ENCODE assay signal across 9 cellular contexts in the genomic region with DNA sequence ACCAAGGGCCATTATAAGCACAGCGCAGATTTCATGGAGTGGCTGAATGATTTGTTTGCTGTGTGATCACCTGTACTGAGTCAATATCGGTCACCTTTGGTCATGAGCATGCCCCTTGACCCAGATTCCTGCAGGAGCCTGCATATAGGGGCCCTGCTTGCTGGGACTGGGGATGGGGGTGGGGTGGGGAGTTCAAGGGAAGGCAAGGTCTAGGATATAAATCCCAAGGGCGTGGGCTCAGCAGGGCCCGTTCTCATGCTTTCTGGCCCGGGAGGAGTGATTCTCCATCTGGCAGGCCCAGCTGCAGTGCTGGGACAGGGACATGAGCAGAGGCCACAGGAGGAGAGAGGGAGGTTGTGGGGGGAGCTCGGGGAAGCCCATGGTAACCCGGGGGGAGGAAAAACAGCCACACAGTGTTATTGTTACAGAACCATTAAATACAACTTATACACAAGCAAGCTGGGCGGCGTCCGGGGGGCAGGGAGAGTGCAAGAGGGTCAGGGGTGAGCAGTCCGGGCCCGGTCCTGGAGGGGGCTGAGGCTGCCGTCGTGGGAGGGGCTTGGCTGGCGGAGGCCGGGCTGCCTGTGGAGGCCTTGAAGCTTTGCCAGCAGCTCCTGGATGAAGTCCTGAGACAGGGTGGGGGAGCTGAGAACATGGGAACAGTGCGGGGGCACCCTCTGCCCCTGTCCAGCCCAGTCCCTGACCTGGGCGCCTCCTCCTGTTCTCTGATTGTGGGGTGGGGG. TPM values are rescaled to one million over a fixed set of nuclear protein-coding genes. Genes with fewer than 3 reads are reported as not detected.
DNase-seq lines count a peak whose midpoint lies in the region; ATAC-seq and TF ChIP-seq lines count a peak whose summit lies in the region.
"Had no signal": no experiment of that assay in that cellular context is flagged by ENCODE, and none has a peak within 500 bp of the region (broad histone marks: within the 10 kb centered on the region; RNA-seq: fewer than 3 reads in every experiment).

No MANE protein-coding gene starts in this region.

- CTCF ChIA-PET in HEK293T (lab: Yijun Ruan, JAX): no interaction called here

- no peak overlapping the region for H3K14ac ChIP-seq in H9 (ENCODE audit: insufficient read depth, low read length)

- H3K56ac ChIP-seq in H9 (ENCODE audit: insufficient read length, low read depth, low read length): no peak overlapping the region

- H3K36me3 ChIP-seq in iPS-18a (ENCODE audit: control insufficient read depth, low read depth, low read length): no peaks in the 10 kb centered on the region
- H3K36me3 ChIP-seq: SJSA1 had no signal

- H3K9ac ChIP-seq in H9 (ENCODE audit: extremely low read depth, insufficient read length, low read length): no peak overlapping the region
- H3K9ac ChIP-seq in iPS-18a (ENCODE audit: low read length): peak overlapping the region; percentile 17

- WGBS in H9 (ENCODE audit: extremely low coverage, insufficient read length, low lambda C conversion rate): no CpG with 5 or more reads among the region's 18 CpGs

- H2BK12ac ChIP-seq in H9 (ENCODE audit: insufficient read length, low read depth, low read length): no peak overlapping the region

- TF ChIP-seq CTCF in H9 (conservative IDR thresholded peaks at IDR 0.05) (no peak), brain (conservative IDR thresholded peaks at IDR 0.05) (no peak)

- H2BK15ac ChIP-seq in H9 (ENCODE audit: low read depth, low read length): no peak overlapping the region

- no peaks in the 10 kb centered on the region; a peak in 2 of 7 replicates for H3K36me3 Mint-ChIP-seq in H9 (ENCODE audit: insufficient read depth in 1 of 3, low read depth in 3 of 3)
- no peaks in the 10 kb centered on the region for H3K36me3 Mint-ChIP-seq in brain

- H2AFZ ChIP-seq in H9 (ENCODE audit: low read length): no peak overlapping the region

- H3T11ph ChIP-seq in H9 (ENCODE audit: low read length): no peak overlapping the region

- no peak overlapping the region for H2BK5ac ChIP-seq in H9 (ENCODE audit: insufficient read length, low read length)

- no peak overlapping the region for H4K91ac ChIP-seq in H9 (ENCODE audit: insufficient read length, low read depth, low read length)

- peak overlapping the region; percentile 44 for H3K4me3 ChIP-seq in iPS-18a (ENCODE audit: low read length)
- H3K4me3 ChIP-seq: SJSA1 had no signal

- H3K9me3 Mint-ChIP-seq in H9 (no peaks in the 10 kb centered on the region; a peak in 1 of 5 replicates), brain (peaks cover 0 to 6% (median 0%) of the 10 kb centered on the region in 5 experiments)

- DNase-seq in H9 (peak; percentile 55), retina (peak; percentile 47), SKM-1 treated with dmso at 0.1 percent for 144 hours (lab: John Stamatoyannopoulos, UW; ENCODE audit: unreplicated experiment) (no peak), HEK293T (ENCODE audit: extremely low spot score) (no peak), HUDEP-2 (lab: John Stamatoyannopoulos, UW; ENCODE audit: unreplicated experiment in 76 of 76) (no peak)

- no peak overlapping the region for H2BK20ac ChIP-seq in H9 (ENCODE audit: low read depth, low read length, poor library complexity, severe bottlenecking)

- H3K79me2 ChIP-seq in H9 (ENCODE audit: insufficient read depth, low read length): no peaks in the 10 kb centered on the region

- peaks cover 3% of the 10 kb centered on the region; the same call in 1 of the 2 replicates for H3K4me1 ChIP-seq in H9 (ENCODE audit: insufficient read depth, low read length)
- H3K4me1 ChIP-seq in iPS-18a (ENCODE audit: control insufficient read depth, low read depth, low read length): peaks cover 31% of the 10 kb centered on the region

- peak overlapping the region in 1 of 2 experiments; percentile 68; a peak in 3 of 5 replicates for H3K4me3 Mint-ChIP-seq in H9
- H3K4me3 Mint-ChIP-seq in brain: peak overlapping the region; percentile 21 to 67 (median 57)

- H3K18ac ChIP-seq in H9 (ENCODE audit: insufficient read length, low read depth, low read length): no peak overlapping the region

- no peak for ATAC-seq in GM18909 (IDR thresholded peaks at IDR 0.05; ENCODE audit: poor library complexity, unreplicated experiment)

- no peaks in the 10 kb centered on the region for H3K79me1 ChIP-seq in H9 (ENCODE audit: insufficient read depth, low read depth, low read length, poor library complexity, severe bottlenecking)

- POLR2A ChIA-PET in HEK293T (lab: Yijun Ruan, JAX): no interaction called here

- H3K27me3 ChIP-seq in H9 (ENCODE audit: insufficient read depth, low read length) (no peaks in the 10 kb centered on the region; the same call in 1 of the 2 replicates), iPS-18a (ENCODE audit: control insufficient read depth, insufficient read depth, low read length) (peaks cover 11% of the 10 kb centered on the region)

- H3K27ac ChIP-seq in H9 (ENCODE audit: insufficient read length, low read depth, low read length) (no peak overlapping the region), iPS-18a (ENCODE audit: low read length) (no peak overlapping the region)
- H3K27ac ChIP-seq: SJSA1 had no signal

- H3K4ac ChIP-seq in H9 (ENCODE audit: low read depth, low read length): no peak overlapping the region

- peaks cover 39 to 51% of the 10 kb centered on the region in 2 experiments for H3K4me1 Mint-ChIP-seq in H9
- H3K4me1 Mint-ChIP-seq in brain: peaks cover 51% of the 10 kb centered on the region

- H2BK120ac ChIP-seq in H9 (ENCODE audit: low read depth, low read length, poor library complexity, severe bottlenecking): no peak overlapping the region

- H2AK5ac ChIP-seq in H9 (ENCODE audit: insufficient read length, low read length): no peak overlapping the region

- H3K27ac Mint-ChIP-seq in H9 (peak overlapping the region; percentile 16 to 80 (median 50); a peak in 6 of 7 replicates), brain (peak overlapping the region; percentile 88 to 96 (median 92))

- H4K20me1 ChIP-seq in H9 (ENCODE audit: control insufficient read depth, insufficient read depth, insufficient read length): no peaks in the 10 kb centered on the region

- H3K9me3 ChIP-seq in H9 (ENCODE audit: control insufficient read depth, low read depth, low read length) (no peaks in the 10 kb centered on the region), iPS-18a (ENCODE audit: control insufficient read depth, low read depth, low read length) (no peaks in the 10 kb centered on the region)
- H3K9me3 ChIP-seq: SJSA1 had no signal

- peak overlapping the region; percentile 71 for H3K4me2 ChIP-seq in H9 (ENCODE audit: insufficient read depth, insufficient read length, low read length)

- H3K27me3 Mint-ChIP-seq in H9 (ENCODE audit: low read depth) (peaks cover 18% of the 10 kb centered on the region), brain (peaks cover 19% of the 10 kb centered on the region)

- no peak overlapping the region for H4K5ac ChIP-seq in H9 (ENCODE audit: insufficient read length, low read depth, low read length)

- no peak overlapping the region for H3K23ac ChIP-seq in H9 (ENCODE audit: insufficient read length, low read depth, low read length)

- peaks cover 7% of the 10 kb centered on the region for H3K23me2 ChIP-seq in H9 (ENCODE audit: insufficient read length, low read depth, low read length, poor library complexity, severe bottlenecking)

- no peak overlapping the region for H4K8ac ChIP-seq in H9 (replicated peaks; ENCODE audit: insufficient read length, low read depth, low read length)

TF ChIP-seq in HEK293T, 16 proteins besides CTCF, POLR2A, EP300 and RAD21:
- TF ChIP-seq FOXK2 (IDR thresholded peaks at IDR 0.05) (no peak), HDGF (IDR thresholded peaks at IDR 0.05; ENCODE audit: borderline replicate concordance) (no peak), SUZ12 (IDR thresholded peaks at IDR 0.05) (no peak), FOXA1 (IDR thresholded peaks at IDR 0.05) (no peak), ARNT (IDR thresholded peaks at IDR 0.05) (no peak), NFRKB (IDR thresholded peaks at IDR 0.05) (no peak), TARDBP (IDR thresholded peaks at IDR 0.05) (no peak), LEF1 (IDR thresholded peaks at IDR 0.05; ENCODE audit: borderline replicate concordance) (no peak), SP1 (IDR thresholded peaks at IDR 0.05) (no peak), BHLHE40 (IDR thresholded peaks at IDR 0.05; ENCODE audit: borderline replicate concordance) (no peak), CTBP1 (IDR thresholded peaks at IDR 0.05; ENCODE audit: borderline replicate concordance) (no peak), ZNF384 (IDR thresholded peaks at IDR 0.05) (no peak)
- TF ChIP-seq, protein P1, sequence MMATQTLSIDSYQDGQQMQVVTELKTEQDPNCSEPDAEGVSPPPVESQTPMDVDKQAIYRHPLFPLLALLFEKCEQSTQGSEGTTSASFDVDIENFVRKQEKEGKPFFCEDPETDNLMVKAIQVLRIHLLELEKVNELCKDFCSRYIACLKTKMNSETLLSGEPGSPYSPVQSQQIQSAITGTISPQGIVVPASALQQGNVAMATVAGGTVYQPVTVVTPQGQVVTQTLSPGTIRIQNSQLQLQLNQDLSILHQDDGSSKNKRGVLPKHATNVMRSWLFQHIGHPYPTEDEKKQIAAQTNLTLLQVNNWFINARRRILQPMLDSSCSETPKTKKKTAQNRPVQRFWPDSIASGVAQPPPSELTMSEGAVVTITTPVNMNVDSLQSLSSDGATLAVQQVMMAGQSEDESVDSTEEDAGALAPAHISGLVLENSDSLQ (IDR thresholded peaks at IDR 0.05): no peak

RNA-seq across cellular contexts. Expression of a gene that starts 5.2 kb away (rescaled TPM):
- 18.3 and 19.6 TPM in 2 replicates for total RNA-seq in H9 (2021)
- polyA plus RNA-seq in brain (ENCODE audit: insufficient read depth, low read depth, low replicate concordance): 145 TPM
- total RNA-seq: SJSA1 had no signal

RNA-seq across cellular contexts. Expression of a gene that starts 13.4 kb away (rescaled TPM):
- total RNA-seq in H9 (2021): 283 and 287 TPM in 2 replicates
- polyA plus RNA-seq in brain (ENCODE audit: insufficient read depth, low read depth, low replicate concordance): 385 TPM
- total RNA-seq: SJSA1 had no signal

RNA-seq across cellular contexts. Expression of a gene that starts 27.0 kb away (rescaled TPM):
- total RNA-seq in H9 (2021): 12.0 and 13.1 TPM in 2 replicates
- 18.3 TPM for polyA plus RNA-seq in brain (ENCODE audit: insufficient read depth, low read depth, low replicate concordance)

RNA-seq across cellular contexts. Expression of a gene that starts 53.1 kb away (rescaled TPM):
- total RNA-seq in H9 (2021): 1.2 TPM in 1 of 2 replicates, not detected in the other
- 3.0 TPM for polyA plus RNA-seq in brain (ENCODE audit: insufficient read depth, low read depth, low replicate concordance)
- total RNA-seq: SJSA1 had no signal

Comparison
In these comparisons a context has a peak if more than half of its experiments do, and no peak if none do; other contexts are left out.
1. DNase-seq: peak in H9 (single experiment) and retina (single experiment); none in SKM-1 treated with dmso at 0.1 percent for 144 hours (single experiment), HEK293T (single experiment) and HUDEP-2 (0 of 76).